Comparison of ENCODE assay signal across 9 cellular contexts in genomic region chr7:90766814-90767564, GRCh38.
DNase-seq lines count a peak whose midpoint lies in the region; ATAC-seq lines count a peak whose summit lies in the region.
"Had no signal": no experiment of that assay in that cellular context is flagged by ENCODE, and none has a peak within 500 bp of the region (broad histone marks: within the 10 kb centered on the region; RNA-seq: fewer than 3 reads in every experiment).

No MANE protein-coding gene starts in this region.

- no peaks in the 10 kb centered on the region for H3K36me3 Mint-ChIP-seq in naive thymus-derived CD8-positive, alpha-beta T cell

- no peak overlapping the region for H3K4me3 Mint-ChIP-seq in naive thymus-derived CD8-positive, alpha-beta T cell
- H3K4me3 Mint-ChIP-seq: stimulated activated naive CD8-positive, alpha-beta T cell treated with anti-CD3 and anti-CD28 coated beads, Interleukin-15, Interleukin-2, amounts not matched to agents 100 ng/mL and 50 ng/mL, for 24 hours had no signal

- no peaks in the 10 kb centered on the region for H3K9me2 ChIP-seq in GM23248 (ENCODE audit: insufficient read depth)

- peak; percentile 91 for DNase-seq in GM23248
- peak in 39 of 58 donors; percentile 2 to 68 (median 28) for DNase-seq in anterior cingulate cortex (lab: John Stamatoyannopoulos, UW)
- DNase-seq in left ventricle myocardium superior = peak; percentile 80
- peak; percentile 61 for DNase-seq in sciatic nerve (ENCODE audit: low spot score)
- DNase-seq in naive thymus-derived CD8-positive, alpha-beta T cell = no peak
- no peak for DNase-seq in stimulated activated naive CD4-positive, alpha-beta T cell treated with Interleukin-2 at 50 U/mL for 16 hours (lab: John Stamatoyannopoulos, UW)

- peak overlapping the region; percentile 65 for H3K27ac ChIP-seq in GM23248

- H3K27me3 ChIP-seq in GM23248 (replicated peaks; ENCODE audit: insufficient read depth) = no peaks in the 10 kb centered on the region

- H3K9me3 Mint-ChIP-seq in naive thymus-derived CD8-positive, alpha-beta T cell = peaks cover 0 to 11% (median 0%) of the 10 kb centered on the region in 9 donors

- H4K20me1 ChIP-seq in GM23248 (ENCODE audit: insufficient read depth) = no peaks in the 10 kb centered on the region

- peak overlapping the region; percentile 51 for H3K4me3 ChIP-seq in GM23248

- H3K4me1 ChIP-seq in GM23248 (ENCODE audit: insufficient read depth) = peaks cover 54% of the 10 kb centered on the region

- H2AFZ ChIP-seq in GM23248 = peak overlapping the region; percentile 58

- no peaks in the 10 kb centered on the region for H3K27me3 Mint-ChIP-seq in naive thymus-derived CD8-positive, alpha-beta T cell
- H3K27me3 Mint-ChIP-seq: stimulated activated naive CD8-positive, alpha-beta T cell treated with anti-CD3 and anti-CD28 coated beads, Interleukin-15, Interleukin-2, amounts not matched to agents 100 ng/mL and 50 ng/mL, for 24 hours had no signal

- H3K4me1 Mint-ChIP-seq in naive thymus-derived CD8-positive, alpha-beta T cell = peaks cover 0 to 3% (median 0%) of the 10 kb centered on the region in 4 donors

- intact Hi-C loops in left ventricle myocardium superior (cut with micrococcal nuclease) (no loop called here), sciatic nerve (cut with DNase I) (no loop called here)

- H3K79me2 ChIP-seq in GM23248 (ENCODE audit: insufficient read depth) = peaks cover 73% of the 10 kb centered on the region

- no peaks in the 10 kb centered on the region for H3K36me3 ChIP-seq in GM23248 (ENCODE audit: low read depth)

- WGBS in GM23248 (ENCODE audit: low coverage in 1 of 2, low lambda C conversion rate in 2 of 2, missing lambda C conversion rate in 2 of 2), 2 experiments = 38 to 40% methylated on average over 7 of the region's 7 CpGs

- POLR2A ChIA-PET in naive thymus-derived CD8-positive, alpha-beta T cell (lab: Charles Lee) = no interaction called here

- H3F3A ChIP-seq in GM23248 (ENCODE audit: insufficient read depth) = peaks cover 38% of the 10 kb centered on the region

- H3K9ac ChIP-seq in GM23248 = peak overlapping the region; percentile 51

- no peaks in the 10 kb centered on the region for H3K9me3 ChIP-seq in GM23248 (ENCODE audit: low read depth)

- in situ Hi-C loops in GM23248 (cut with MboI) = no loop called here

- no peak overlapping the region for H3K27ac Mint-ChIP-seq in naive thymus-derived CD8-positive, alpha-beta T cell
- H3K27ac Mint-ChIP-seq: stimulated activated naive CD8-positive, alpha-beta T cell treated with anti-CD3 and anti-CD28 coated beads, Interleukin-15, Interleukin-2, amounts not matched to agents 100 ng/mL and 50 ng/mL, for 24 hours had no signal

- H3K4me2 ChIP-seq in GM23248 (ENCODE audit: unreplicated experiment) = peak overlapping the region; percentile 77

- ATAC-seq in left ventricle myocardium superior (peak; percentile 98), sciatic nerve (peak; percentile 83), HG03460 (IDR thresholded peaks at IDR 0.05; ENCODE audit: unreplicated experiment) (no peak), HG03521 (IDR thresholded peaks at IDR 0.05; ENCODE audit: unreplicated experiment) (no peak)
- ATAC-seq in naive thymus-derived CD8-positive, alpha-beta T cell = no peak

Comparison
In these comparisons a context has a peak if more than half of its experiments do, and no peak if none do; other contexts are left out.
1. DNase-seq: peak in GM23248 (single experiment), anterior cingulate cortex (39 of 58), left ventricle myocardium superior (single experiment) and sciatic nerve (single experiment); none in naive thymus-derived CD8-positive, alpha-beta T cell (0 of 10) and stimulated activated naive CD4-positive, alpha-beta T cell treated with Interleukin-2 at 50 U/mL for 16 hours (single experiment).
2. ATAC-seq: peak in left ventricle myocardium superior (single experiment) and sciatic nerve (single experiment); none in HG03460 (single experiment), naive thymus-derived CD8-positive, alpha-beta T cell (0 of 2) and HG03521 (single experiment).